32 cellular contexts compared by ENCODE assay signal in genomic region chr4:83449009-83449408, GRCh38.
"Had no signal": no experiment of that assay in that cellular context is flagged by ENCODE, and none has a peak within 500 bp of the region (broad histone marks: within the 10 kb centered on the region; RNA-seq: fewer than 3 reads in every experiment).

No MANE protein-coding gene starts in this region.

- H3K4me1 ChIP-seq: parathyroid adenoma, psoas muscle had no signal

- H3K27me3 ChIP-seq: brain microvascular endothelial cell, sigmoid colon, stomach, thyroid gland, upper lobe of left lung, vagina had no signal

- H3K27me3 Mint-ChIP-seq: activated CD4-positive, alpha-beta memory T cell treated with anti-CD3 and anti-CD28 coated beads, Interleukin-2, amount 10 ng/mL, durations not matched to agents 7 days and 5 days; activated CD4-positive, alpha-beta T cell treated with anti-CD3 and anti-CD28 coated beads, Interleukin-2, amount 10 ng/mL, durations not matched to agents 7 days and 5 days; naive B cell; stimulated activated naive B cell treated with anti-CD40 and anti-IgM and Interleukin-4, amounts not matched to agents 10 μg/mL and 1 μg/mL and 100 μg/mL, for 72 hours had no signal

- H3K4me3 Mint-ChIP-seq: activated CD4-positive, alpha-beta memory T cell treated with anti-CD3 and anti-CD28 coated beads, Interleukin-2, amount 10 ng/mL, durations not matched to agents 7 days and 5 days; activated CD4-positive, alpha-beta T cell treated with anti-CD3 and anti-CD28 coated beads, Interleukin-2, amount 10 ng/mL, durations not matched to agents 7 days and 5 days; immature natural killer cell; mesothelial cell of epicardium; naive B cell; neural crest cell; stimulated activated naive B cell treated with anti-CD40 and anti-IgM and Interleukin-4, amounts not matched to agents 10 μg/mL and 1 μg/mL and 100 μg/mL, for 72 hours; T-helper 2 cell treated with Interferon-gamma antibody and Interleukin-4, amounts not matched to agents 5 μg/mL and 100 μg/mL, for 36 hours had no signal

- H3K4me3 ChIP-seq: psoas muscle, sigmoid colon, smooth muscle cell, stomach, thyroid gland, upper lobe of left lung, vagina had no signal

- DNase-seq: activated CD4-positive, alpha-beta memory T cell treated with anti-CD3 and anti-CD28 coated beads, Interleukin-2, amount 10 ng/mL, durations not matched to agents 7 days and 5 days; activated CD4-positive, alpha-beta T cell treated with anti-CD3 and anti-CD28 coated beads for 1 hour; activated CD4-positive, alpha-beta T cell treated with anti-CD3 and anti-CD28 coated beads, Interleukin-2, amount 10 ng/mL, durations not matched to agents 7 days and 5 days; activated CD8-positive, alpha-beta memory T cell treated with anti-CD3 and anti-CD28 coated beads, Interleukin-2, amount 50 U/mL, for 48 hours; activated effector memory CD4-positive, alpha-beta T cell treated with anti-CD3 and anti-CD28 coated beads, Interleukin-2, amount 50 U/mL, for 16 hours; activated naive CD4-positive, alpha-beta T cell treated with anti-CD3 and anti-CD28 coated beads, Interleukin-2, amount 50 U/mL, for 16 hours; amniotic stem cell; brain microvascular endothelial cell; hippocampal formation; immature natural killer cell; kidney; left colon; naive B cell; nucleus accumbens; psoas muscle; sigmoid colon; stimulated activated CD4-positive, alpha-beta T cell treated with anti-CD3 and anti-CD28 coated beads, Interleukin-1b, Interleukin-23, amount 100 ng/mL, for 48 hours; stimulated activated CD4-positive, alpha-beta T cell treated with anti-CD3 and anti-CD28 coated beads, Interleukin-4, amount 100 ng/mL, for 4 hours; stimulated activated CD8-positive, alpha-beta memory T cell treated with anti-CD3 and anti-CD28 coated beads, Interleukin-4, amount 100 ng/mL, for 48 hours; stimulated activated naive B cell treated with anti-CD40 and anti-IgM and Interleukin-4, amounts not matched to agents 10 μg/mL and 1 μg/mL and 100 μg/mL, for 72 hours; stomach; thyroid gland; upper lobe of left lung; WERI-Rb-1 had no signal

- H3K9me3 Mint-ChIP-seq: activated CD4-positive, alpha-beta memory T cell treated with anti-CD3 and anti-CD28 coated beads, Interleukin-2, amount 10 ng/mL, durations not matched to agents 7 days and 5 days; activated CD4-positive, alpha-beta T cell treated with anti-CD3 and anti-CD28 coated beads, Interleukin-2, amount 10 ng/mL, durations not matched to agents 7 days and 5 days; immature natural killer cell; mesothelial cell of epicardium; naive B cell; neural crest cell; stimulated activated naive B cell treated with anti-CD40 and anti-IgM and Interleukin-4, amounts not matched to agents 10 μg/mL and 1 μg/mL and 100 μg/mL, for 72 hours; T-helper 2 cell treated with Interferon-gamma antibody and Interleukin-4, amounts not matched to agents 5 μg/mL and 100 μg/mL, for 36 hours had no signal

- ATAC-seq: left colon; stimulated activated naive B cell treated with anti-CD40 and anti-IgM and Interleukin-4, amounts not matched to agents 10 μg/mL and 1 μg/mL and 100 μg/mL, for 72 hours had no signal

- H3K27ac ChIP-seq: brain microvascular endothelial cell, parathyroid adenoma, psoas muscle, sigmoid colon, stomach, thyroid gland, upper lobe of left lung, vagina, WERI-Rb-1 had no signal

- H3K27ac Mint-ChIP-seq: activated CD4-positive, alpha-beta memory T cell treated with anti-CD3 and anti-CD28 coated beads, Interleukin-2, amount 10 ng/mL, durations not matched to agents 7 days and 5 days; activated CD4-positive, alpha-beta T cell treated with anti-CD3 and anti-CD28 coated beads, Interleukin-2, amount 10 ng/mL, durations not matched to agents 7 days and 5 days; mesothelial cell of epicardium; stimulated activated naive B cell treated with anti-CD40 and anti-IgM and Interleukin-4, amounts not matched to agents 10 μg/mL and 1 μg/mL and 100 μg/mL, for 72 hours; T-helper 2 cell treated with Interferon-gamma antibody and Interleukin-4, amounts not matched to agents 5 μg/mL and 100 μg/mL, for 36 hours had no signal

- H3K9me3 ChIP-seq: psoas muscle, sigmoid colon, stomach, thyroid gland, upper lobe of left lung, vagina had no signal

- FAIRE-seq: astrocyte, endothelial cell of umbilical vein, kidney had no signal
